In genomic region chr1:201497935-201498509, GRCh38 we compare ENCODE assay signal across 2 cellular contexts.
TF ChIP-seq lines count a peak whose summit lies in the region.

No MANE protein-coding gene starts in this region.

TF ChIP-seq in K562, 482 proteins besides CTCF, POLR2A, EP300 and RAD21:
- TF ChIP-seq FOXK1 (CRISPR knock-in tag; IDR thresholded peaks at IDR 0.05; ENCODE audit: borderline replicate concordance): 0 out of 2 replicates have a peak, but pooled peaks have one; percentile 31
- TF ChIP-seq, protein P1, sequence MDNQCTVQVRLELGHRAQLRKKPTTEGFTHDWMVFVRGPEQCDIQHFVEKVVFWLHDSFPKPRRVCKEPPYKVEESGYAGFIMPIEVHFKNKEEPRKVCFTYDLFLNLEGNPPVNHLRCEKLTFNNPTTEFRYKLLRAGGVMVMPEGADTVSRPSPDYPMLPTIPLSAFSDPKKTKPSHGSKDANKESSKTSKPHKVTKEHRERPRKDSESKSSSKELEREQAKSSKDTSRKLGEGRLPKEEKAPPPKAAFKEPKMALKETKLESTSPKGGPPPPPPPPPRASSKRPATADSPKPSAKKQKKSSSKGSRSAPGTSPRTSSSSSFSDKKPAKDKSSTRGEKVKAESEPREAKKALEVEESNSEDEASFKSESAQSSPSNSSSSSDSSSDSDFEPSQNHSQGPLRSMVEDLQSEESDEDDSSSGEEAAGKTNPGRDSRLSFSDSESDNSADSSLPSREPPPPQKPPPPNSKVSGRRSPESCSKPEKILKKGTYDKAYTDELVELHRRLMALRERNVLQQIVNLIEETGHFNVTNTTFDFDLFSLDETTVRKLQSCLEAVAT (IDR thresholded peaks at IDR 0.05): no peak
- no peak for TF ChIP-seq ZBTB49 (CRISPR knock-in tag; IDR thresholded peaks at IDR 0.05; ENCODE audit: borderline replicate concordance)
- no peak for TF ChIP-seq ZNF830 (CRISPR knock-in tag; IDR thresholded peaks at IDR 0.05)

TF ChIP-seq in SK-N-SH, 30 proteins besides CTCF, POLR2A, EP300 and RAD21:
- no peak for TF ChIP-seq GABPA (IDR thresholded peaks at IDR 0.05; ENCODE audit: low read depth)
- no peak for TF ChIP-seq PBX3 (IDR thresholded peaks at IDR 0.05)
- TF ChIP-seq RXRA (IDR thresholded peaks at IDR 0.05; ENCODE audit: borderline replicate concordance, low read depth): no peak
- no peak for TF ChIP-seq POLR2AphosphoS5 (IDR thresholded peaks at IDR 0.05; ENCODE audit: low read depth, low read length)
- TF ChIP-seq JUND (IDR thresholded peaks at IDR 0.05): no peak
- TF ChIP-seq, protein P2, sequence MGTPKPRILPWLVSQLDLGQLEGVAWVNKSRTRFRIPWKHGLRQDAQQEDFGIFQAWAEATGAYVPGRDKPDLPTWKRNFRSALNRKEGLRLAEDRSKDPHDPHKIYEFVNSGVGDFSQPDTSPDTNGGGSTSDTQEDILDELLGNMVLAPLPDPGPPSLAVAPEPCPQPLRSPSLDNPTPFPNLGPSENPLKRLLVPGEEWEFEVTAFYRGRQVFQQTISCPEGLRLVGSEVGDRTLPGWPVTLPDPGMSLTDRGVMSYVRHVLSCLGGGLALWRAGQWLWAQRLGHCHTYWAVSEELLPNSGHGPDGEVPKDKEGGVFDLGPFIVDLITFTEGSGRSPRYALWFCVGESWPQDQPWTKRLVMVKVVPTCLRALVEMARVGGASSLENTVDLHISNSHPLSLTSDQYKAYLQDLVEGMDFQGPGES (IDR thresholded peaks at IDR 0.05; ENCODE audit: low read depth, low read length): no peak
- TF ChIP-seq SMC3 (IDR thresholded peaks at IDR 0.05; ENCODE audit: low read depth, low read length): no peak
- TF ChIP-seq USF2 (IDR thresholded peaks at IDR 0.05; ENCODE audit: borderline replicate concordance, low read depth, low read length): no peak
- TF ChIP-seq, protein P3, sequence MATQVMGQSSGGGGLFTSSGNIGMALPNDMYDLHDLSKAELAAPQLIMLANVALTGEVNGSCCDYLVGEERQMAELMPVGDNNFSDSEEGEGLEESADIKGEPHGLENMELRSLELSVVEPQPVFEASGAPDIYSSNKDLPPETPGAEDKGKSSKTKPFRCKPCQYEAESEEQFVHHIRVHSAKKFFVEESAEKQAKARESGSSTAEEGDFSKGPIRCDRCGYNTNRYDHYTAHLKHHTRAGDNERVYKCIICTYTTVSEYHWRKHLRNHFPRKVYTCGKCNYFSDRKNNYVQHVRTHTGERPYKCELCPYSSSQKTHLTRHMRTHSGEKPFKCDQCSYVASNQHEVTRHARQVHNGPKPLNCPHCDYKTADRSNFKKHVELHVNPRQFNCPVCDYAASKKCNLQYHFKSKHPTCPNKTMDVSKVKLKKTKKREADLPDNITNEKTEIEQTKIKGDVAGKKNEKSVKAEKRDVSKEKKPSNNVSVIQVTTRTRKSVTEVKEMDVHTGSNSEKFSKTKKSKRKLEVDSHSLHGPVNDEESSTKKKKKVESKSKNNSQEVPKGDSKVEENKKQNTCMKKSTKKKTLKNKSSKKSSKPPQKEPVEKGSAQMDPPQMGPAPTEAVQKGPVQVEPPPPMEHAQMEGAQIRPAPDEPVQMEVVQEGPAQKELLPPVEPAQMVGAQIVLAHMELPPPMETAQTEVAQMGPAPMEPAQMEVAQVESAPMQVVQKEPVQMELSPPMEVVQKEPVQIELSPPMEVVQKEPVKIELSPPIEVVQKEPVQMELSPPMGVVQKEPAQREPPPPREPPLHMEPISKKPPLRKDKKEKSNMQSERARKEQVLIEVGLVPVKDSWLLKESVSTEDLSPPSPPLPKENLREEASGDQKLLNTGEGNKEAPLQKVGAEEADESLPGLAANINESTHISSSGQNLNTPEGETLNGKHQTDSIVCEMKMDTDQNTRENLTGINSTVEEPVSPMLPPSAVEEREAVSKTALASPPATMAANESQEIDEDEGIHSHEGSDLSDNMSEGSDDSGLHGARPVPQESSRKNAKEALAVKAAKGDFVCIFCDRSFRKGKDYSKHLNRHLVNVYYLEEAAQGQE (IDR thresholded peaks at IDR 0.05; ENCODE audit: low read depth, low read length): no peak
- TF ChIP-seq GATA2 (CRISPR knock-in tag; IDR thresholded peaks at IDR 0.05): no peak
- TF ChIP-seq FOSL2 (IDR thresholded peaks at IDR 0.05; ENCODE audit: borderline replicate concordance, low read depth): no peak
- TF ChIP-seq YY1 (IDR thresholded peaks at IDR 0.05; ENCODE audit: low read depth): no peak
- TF ChIP-seq, protein P4, sequence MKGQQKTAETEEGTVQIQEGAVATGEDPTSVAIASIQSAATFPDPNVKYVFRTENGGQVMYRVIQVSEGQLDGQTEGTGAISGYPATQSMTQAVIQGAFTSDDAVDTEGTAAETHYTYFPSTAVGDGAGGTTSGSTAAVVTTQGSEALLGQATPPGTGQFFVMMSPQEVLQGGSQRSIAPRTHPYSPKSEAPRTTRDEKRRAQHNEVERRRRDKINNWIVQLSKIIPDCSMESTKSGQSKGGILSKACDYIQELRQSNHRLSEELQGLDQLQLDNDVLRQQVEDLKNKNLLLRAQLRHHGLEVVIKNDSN (IDR thresholded peaks at IDR 0.05; ENCODE audit: borderline replicate concordance, low read depth): no peak
- no peak for TF ChIP-seq MXI1 (IDR thresholded peaks at IDR 0.05; ENCODE audit: low read depth, low read length)
- TF ChIP-seq NRF1 (IDR thresholded peaks at IDR 0.05; ENCODE audit: low read depth, low read length): no peak
- no peak for TF ChIP-seq SIN3A (IDR thresholded peaks at IDR 0.05; ENCODE audit: borderline replicate concordance, low read depth, low read length)
TF ChIP-seq in SK-N-SH: peak in this region for 0.
